ENCODE assay signal across 1 cellular context in the genomic region with DNA sequence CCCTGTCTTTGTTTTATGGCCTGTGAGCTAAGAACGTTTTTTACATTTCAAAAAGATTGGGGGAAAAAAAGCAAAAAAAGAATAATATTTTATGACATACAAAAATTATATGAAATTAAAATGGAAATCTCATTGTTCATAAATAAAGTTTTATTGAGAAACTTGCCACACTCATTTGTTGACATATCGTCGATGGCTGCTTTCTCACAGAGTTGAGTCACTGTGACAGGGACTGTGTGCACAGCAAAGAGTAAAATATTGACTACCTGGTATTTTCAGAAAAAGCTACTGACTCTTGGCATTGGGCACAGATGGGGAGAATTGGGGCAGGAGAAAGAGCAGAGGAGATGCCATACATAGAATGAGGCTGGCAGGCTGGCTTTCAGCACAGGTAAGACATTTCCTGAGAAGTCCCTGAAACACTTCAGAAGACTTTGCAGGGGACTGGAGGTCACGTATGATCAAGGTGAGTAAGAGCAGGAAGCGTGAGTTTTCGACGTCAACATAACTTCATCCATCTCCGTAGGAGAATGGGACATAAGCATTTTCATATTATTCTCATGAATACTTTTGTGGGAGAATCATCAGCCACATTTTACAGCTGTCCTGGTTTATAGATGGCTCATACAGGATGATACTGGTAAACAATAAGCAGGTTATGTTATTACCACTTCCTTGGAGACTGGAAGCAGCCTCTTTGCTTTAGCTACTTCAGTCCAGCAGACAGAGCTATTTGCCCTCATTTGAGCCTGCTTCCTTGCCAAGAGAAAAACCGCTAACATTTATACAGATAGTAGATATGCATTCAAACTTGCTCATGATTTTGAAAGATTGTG.
TF ChIP-seq lines count a peak whose summit lies in the region.

No MANE protein-coding gene starts in this region.

TF ChIP-seq in GM12878, 131 proteins besides CTCF, POLR2A, EP300 and RAD21 (continued from another document):
- TF ChIP-seq ZBTB40 (IDR thresholded peaks at IDR 0.05; ENCODE audit: borderline replicate concordance) = peak; percentile 30; the same call in 1 of the 2 replicates
- TF ChIP-seq CBX3 (IDR thresholded peaks at IDR 0.05; ENCODE audit: borderline replicate concordance, low read depth) = no peak
- TF ChIP-seq TCF7 (IDR thresholded peaks at IDR 0.05; ENCODE audit: borderline replicate concordance) = no peak
